Comparison of ENCODE assay signal across 14 cellular contexts in genomic region chr1:8425781-8426161, GRCh38.
DNase-seq lines count a peak whose midpoint lies in the region; ATAC-seq and TF ChIP-seq lines count a peak whose summit lies in the region.
"Had no signal": no experiment of that assay in that cellular context is flagged by ENCODE, and none has a peak within 500 bp of the region (broad histone marks: within the 10 kb centered on the region; RNA-seq: fewer than 3 reads in every experiment).

No MANE protein-coding gene starts in this region.

- no peak overlapping the region for H2AFZ ChIP-seq in PC-9
- H2AFZ ChIP-seq in hepatocyte: no peak overlapping the region

- intact Hi-C loops in PC-9 (cut with micrococcal nuclease; ENCODE audit: unreplicated experiment) (no loop called here), stomach (cut with DNase I; ENCODE audit: low total_unique reads) (loop anchor here (10.0 kb wide), 1 partner anchor 61 kb away; no protein-coding TSS in a partner anchor), transverse colon (cut with DNase I; ENCODE audit: low total_unique reads) (loop anchor here (10.0 kb wide), 1 partner anchor 299 kb away; no protein-coding TSS in a partner anchor)

- no peaks in the 10 kb centered on the region for H3K27me3 ChIP-seq in PC-9 (ENCODE audit: insufficient read depth, low read depth)
- no peaks in the 10 kb centered on the region for H3K27me3 ChIP-seq in hepatocyte
- H3K27me3 ChIP-seq in stomach: no peaks in the 10 kb centered on the region
- H3K27me3 ChIP-seq in transverse colon: no peaks in the 10 kb centered on the region

- H3K9me2 ChIP-seq in PC-9 (ENCODE audit: insufficient read depth) (no peaks in the 10 kb centered on the region), hepatocyte (replicated peaks; ENCODE audit: insufficient read depth) (no peaks in the 10 kb centered on the region)

- H3K9me3 ChIP-seq in PC-9 (ENCODE audit: insufficient read depth, low read depth): no peaks in the 10 kb centered on the region
- no peaks in the 10 kb centered on the region for H3K9me3 ChIP-seq in hepatocyte (ENCODE audit: low read depth)
- H3K9me3 ChIP-seq in stomach: no peaks in the 10 kb centered on the region
- H3K9me3 ChIP-seq in transverse colon: no peaks in the 10 kb centered on the region

- in situ Hi-C loops in transverse colon (cut with MboI; ENCODE audit: low pct_ligation_motif_present in 1 of 4, low pct_unique_long_range_greater_than_20kb in 1 of 4, low sequenced_read_pairs in 3 of 4): no loop called here

- POLR2A ChIA-PET in PC-9 (lab: Charles Lee; ENCODE audit: unreplicated experiment): no interaction called here

- WGBS in hepatocyte (ENCODE audit: low lambda C conversion rate, missing lambda C conversion rate): 96% methylated on average over 3 of the region's 3 CpGs
- WGBS in stomach, 5 donors: 95 to 100% (median 96%) methylated on average over 3 of the region's 3 CpGs
- 95 to 96% methylated on average over 2 to 3 of the region's 3 CpGs for WGBS in transverse colon (ENCODE audit: low coverage in 1 of 2), 2 donors

- 0 out of 2 replicates have a peak overlapping the region, but pooled peaks have one; percentile 12 for H3K27ac ChIP-seq in PC-9
- peak overlapping the region; percentile 99 for H3K27ac ChIP-seq in hepatocyte
- H3K27ac ChIP-seq in stomach: peak overlapping the region in 3 of 5 donors; percentile 99
- peak overlapping the region in 2 of 4 donors; percentile 98 to 99 for H3K27ac ChIP-seq in transverse colon

- no peak for DNase-seq in activated naive CD4-positive, alpha-beta T cell treated with anti-CD3 and anti-CD28 coated beads, Interleukin-2, amount 10 ng/mL, durations not matched to agents 7 days and 5 days
- DNase-seq in activated naive CD4-positive, alpha-beta T cell treated with anti-CD3 and anti-CD28 coated beads, Interleukin-2, amount 50 U/mL, for 16 hours: no peak
- no peak for DNase-seq in PC-9
- no peak for DNase-seq in hepatocyte (ENCODE audit: low spot score)
- no peak for DNase-seq in stomach
- DNase-seq in SIG-M5 treated with dmso at 0.1 percent for 504 hours (lab: John Stamatoyannopoulos, UW; ENCODE audit: unreplicated experiment): no peak
- no peak for DNase-seq in transverse colon
- DNase-seq: activated T-cell treated with anti-CD3 and anti-CD28 coated beads, Interleukin-2, amount 50 U/mL, for 24 hours; DMS153; effector memory CD4-positive, alpha-beta T cell; foreskin melanocyte had no signal

- no peak for ATAC-seq in HG03469 (IDR thresholded peaks at IDR 0.05; ENCODE audit: unreplicated experiment)
- ATAC-seq: SK-N-SH treated with all-trans-retinoic acid at 6 μM for 48 hours had no signal

- BruUV-seq in PC-9 (replicated peaks; lab: Mats Ljungman, UMichigan): no TSS peak

- peak overlapping the region; percentile 65 for H3K27ac Mint-ChIP-seq in activated naive CD4-positive, alpha-beta T cell treated with anti-CD3 and anti-CD28 coated beads, Interleukin-2, amount 10 ng/mL, durations not matched to agents 7 days and 5 days

- H3F3A ChIP-seq in PC-9 (ENCODE audit: insufficient read depth, low read depth): peaks cover 14% of the 10 kb centered on the region

- H3K4me3 Mint-ChIP-seq in activated naive CD4-positive, alpha-beta T cell treated with anti-CD3 and anti-CD28 coated beads, Interleukin-2, amount 10 ng/mL, durations not matched to agents 7 days and 5 days: no peak overlapping the region
- H3K4me3 Mint-ChIP-seq: activated T-cell treated with anti-CD3 and anti-CD28 coated beads, Interleukin-2, amount 50 U/mL, for 24 hours had no signal

- H3K9me3 Mint-ChIP-seq in activated naive CD4-positive, alpha-beta T cell treated with anti-CD3 and anti-CD28 coated beads, Interleukin-2, amount 10 ng/mL, durations not matched to agents 7 days and 5 days: no peaks in the 10 kb centered on the region
- H3K9me3 Mint-ChIP-seq: activated T-cell treated with anti-CD3 and anti-CD28 coated beads, Interleukin-2, amount 50 U/mL, for 24 hours had no signal

- H3K27me3 Mint-ChIP-seq in activated naive CD4-positive, alpha-beta T cell treated with anti-CD3 and anti-CD28 coated beads, Interleukin-2, amount 10 ng/mL, durations not matched to agents 7 days and 5 days: no peaks in the 10 kb centered on the region
- H3K27me3 Mint-ChIP-seq: activated T-cell treated with anti-CD3 and anti-CD28 coated beads, Interleukin-2, amount 50 U/mL, for 24 hours had no signal

- CTCF ChIA-PET in activated naive CD4-positive, alpha-beta T cell treated with anti-CD3 and anti-CD28 coated beads, Interleukin-2, amount 10 ng/mL, durations not matched to agents 7 days and 5 days (lab: Charles Lee): no interaction called here
- CTCF ChIA-PET in PC-9 (lab: Charles Lee): interaction anchor here (0.5 to 0.6 kb wide), 2 partner anchors 31 to 45 kb away, joined by 3 to 4 read pairs; no protein-coding TSS in a partner anchor

- H3K79me2 ChIP-seq in PC-9 (ENCODE audit: low read depth) (peaks cover 24% of the 10 kb centered on the region), hepatocyte (peaks cover 76% of the 10 kb centered on the region)

- H3K4me2 ChIP-seq in PC-9 (no peak overlapping the region), hepatocyte (peak overlapping the region; percentile 82)

- TF ChIP-seq EP300 in stomach (IDR thresholded peaks at IDR 0.05): no peak
- TF ChIP-seq EP300 in transverse colon (IDR thresholded peaks at IDR 0.05; ENCODE audit: low read depth): no peak

- TF ChIP-seq CTCF in PC-9 (conservative IDR thresholded peaks at IDR 0.05) (no peak), hepatocyte (IDR thresholded peaks at IDR 0.05; ENCODE audit: poor library complexity) (no peak), stomach (IDR thresholded peaks at IDR 0.05) (no peak), transverse colon (IDR thresholded peaks at IDR 0.05) (no peak)

- no peaks in the 10 kb centered on the region for H4K20me1 ChIP-seq in PC-9 (ENCODE audit: insufficient read depth)
- peaks cover under 1% of the 10 kb centered on the region for H4K20me1 ChIP-seq in hepatocyte (ENCODE audit: insufficient read depth, poor library complexity, severe bottlenecking)

- no peak overlapping the region for H3K4me3 ChIP-seq in PC-9
- H3K4me3 ChIP-seq in hepatocyte: no peak overlapping the region
- H3K4me3 ChIP-seq in stomach: no peak overlapping the region
- no peak overlapping the region for H3K4me3 ChIP-seq in transverse colon
- H3K4me3 ChIP-seq: skin epidermis had no signal

- H3K36me3 ChIP-seq in PC-9 (ENCODE audit: low read depth) (no peaks in the 10 kb centered on the region), hepatocyte (replicated peaks; ENCODE audit: insufficient read depth, low read depth) (no peaks in the 10 kb centered on the region), stomach (no peaks in the 10 kb centered on the region), transverse colon (no peaks in the 10 kb centered on the region)

- H3K36me3 Mint-ChIP-seq in activated naive CD4-positive, alpha-beta T cell treated with anti-CD3 and anti-CD28 coated beads, Interleukin-2, amount 10 ng/mL, durations not matched to agents 7 days and 5 days: peaks cover 36% of the 10 kb centered on the region

- H3K4me1 Mint-ChIP-seq in activated naive CD4-positive, alpha-beta T cell treated with anti-CD3 and anti-CD28 coated beads, Interleukin-2, amount 10 ng/mL, durations not matched to agents 7 days and 5 days: peaks cover 64% of the 10 kb centered on the region

- TF ChIP-seq POLR2A in stomach (IDR thresholded peaks at IDR 0.05): no peak
- no peak for TF ChIP-seq POLR2A in transverse colon (IDR thresholded peaks at IDR 0.05)

- peaks cover 32% of the 10 kb centered on the region for H3K4me1 ChIP-seq in PC-9 (replicated peaks; ENCODE audit: insufficient read depth)
- peaks cover 16% of the 10 kb centered on the region for H3K4me1 ChIP-seq in hepatocyte (ENCODE audit: insufficient read depth)
- peaks cover 18 to 70% (median 44%) of the 10 kb centered on the region in 4 donors for H3K4me1 ChIP-seq in stomach
- peaks cover 16 to 57% (median 26%) of the 10 kb centered on the region in 4 donors for H3K4me1 ChIP-seq in transverse colon
